Comparison of ENCODE assay signal across 11 cellular contexts in genomic region chr10:29691564-29692064, GRCh38. TPM values are rescaled to one million over a fixed set of nuclear protein-coding genes. Genes with fewer than 3 reads are reported as not detected.
DNase-seq lines count a peak whose midpoint lies in the region; ATAC-seq and TF ChIP-seq lines count a peak whose summit lies in the region.
"Had no signal": no experiment of that assay in that cellular context is flagged by ENCODE, and none has a peak within 500 bp of the region (broad histone marks: within the 10 kb centered on the region; RNA-seq: fewer than 3 reads in every experiment).

No MANE protein-coding gene starts in this region.

- H3K4me1 ChIP-seq in GM23338 (ENCODE audit: insufficient read depth) = peaks cover 41% of the 10 kb centered on the region
- peaks cover 31% of the 10 kb centered on the region for H3K4me1 ChIP-seq in adipocyte (ENCODE audit: control insufficient read depth, insufficient read depth, low read length)
- no peaks in the 10 kb centered on the region for H3K4me1 ChIP-seq in HAP-1

- no peak for TF ChIP-seq POLR2A in erythroblast (IDR thresholded peaks at IDR 0.05; ENCODE audit: low read length)

- H3K27me3 ChIP-seq in GM23338 (ENCODE audit: insufficient read depth) (no peaks in the 10 kb centered on the region), adipocyte (replicated peaks; ENCODE audit: control insufficient read depth, insufficient read depth, low read length) (no peaks in the 10 kb centered on the region), HAP-1 (ENCODE audit: low read depth) (no peaks in the 10 kb centered on the region)
- H3K27me3 ChIP-seq: right lobe of liver had no signal

- no peaks in the 10 kb centered on the region for H3F3A ChIP-seq in GM23338 (replicated peaks; ENCODE audit: low read depth)

- H3K4me2 ChIP-seq in GM23338 = 0 out of 2 replicates have a peak overlapping the region, but pooled peaks have one; percentile 19

- in situ Hi-C loops in HAP-1 (cut with MboI; ENCODE audit: low sequenced_read_pairs) = no loop called here

- H3K4me1 Mint-ChIP-seq in GM23338 = peaks cover 52% of the 10 kb centered on the region

- peak overlapping the region; percentile 27 for H3K9ac ChIP-seq in adipocyte (ENCODE audit: low read length)

- H3K36me3 ChIP-seq in GM23338 (ENCODE audit: insufficient read depth) (no peaks in the 10 kb centered on the region; the same call in 1 of the 2 replicates), adipocyte (ENCODE audit: control insufficient read depth, insufficient read depth, low read length, severe bottlenecking) (no peaks in the 10 kb centered on the region), HAP-1 (replicated peaks) (no peaks in the 10 kb centered on the region; the same call in 1 of the 2 replicates)
- H3K36me3 ChIP-seq: right lobe of liver had no signal

- ATAC-seq in GM23338 (peak; percentile 10; the same call in 1 of the 3 replicates), left ventricle myocardium superior (peak; percentile 85), HG03025 (IDR thresholded peaks at IDR 0.05; ENCODE audit: low FRiP score, unreplicated experiment) (no peak)

- no peak for TF ChIP-seq CTCF in GM23338 (conservative IDR thresholded peaks at IDR 0.05; ENCODE audit: low read depth in 2 of 2)

- intact Hi-C loops in left ventricle myocardium superior (cut with micrococcal nuclease) = no loop called here

- peaks cover 5% of the 10 kb centered on the region for H3K27me3 Mint-ChIP-seq in GM23338 (ENCODE audit: insufficient read depth, low read depth, poor library complexity)
- H3K27me3 Mint-ChIP-seq: dendritic cell treated with granulocyte-macrophage colony-stimulating factor and Interleukin-4, amounts not matched to agents 40 ng/mL and 50 ng/mL, for 4 days had no signal

- no peaks in the 10 kb centered on the region for H3K79me2 ChIP-seq in GM23338 (replicated peaks; ENCODE audit: insufficient read depth)

- no peak overlapping the region; the same call in 2 of the 3 replicates for H3K4me3 Mint-ChIP-seq in GM23338
- H3K4me3 Mint-ChIP-seq: dendritic cell treated with granulocyte-macrophage colony-stimulating factor and Interleukin-4, amounts not matched to agents 40 ng/mL and 50 ng/mL, for 4 days had no signal

- H3K36me3 Mint-ChIP-seq in GM23338 (ENCODE audit: low read depth) = peaks cover 8% of the 10 kb centered on the region

- H3K9me3 ChIP-seq in adipocyte (ENCODE audit: control insufficient read depth, low read length) = no peaks in the 10 kb centered on the region
- H3K9me3 ChIP-seq in HAP-1 = no peaks in the 10 kb centered on the region
- H3K9me3 ChIP-seq: right lobe of liver had no signal

- no peaks in the 10 kb centered on the region for H4K20me1 ChIP-seq in GM23338 (replicated peaks; ENCODE audit: insufficient read depth)

- H3K27ac Mint-ChIP-seq in GM23338 = peak overlapping the region; percentile 49
- H3K27ac Mint-ChIP-seq: dendritic cell treated with granulocyte-macrophage colony-stimulating factor and Interleukin-4, amounts not matched to agents 40 ng/mL and 50 ng/mL, for 4 days had no signal

- no peak for DNase-seq in GM23338 (ENCODE audit: low spot score)
- no peak for DNase-seq in adipocyte (ENCODE audit: low read depth)
- no peak for DNase-seq in left ventricle myocardium superior
- no peak for DNase-seq in erythroblast (lab: John Stamatoyannopoulos, UW)
- DNase-seq in activated naive CD4-positive, alpha-beta T cell (lab: John Stamatoyannopoulos, UW) = no peak
- DNase-seq in HAP-1 (ENCODE audit: low spot score in 2 of 2) = no peak
- DNase-seq: NCI-H1105 treated with DMSO at 0.1 percent for 48 hours, right lobe of liver had no signal

- no peaks in the 10 kb centered on the region for H3K9me2 ChIP-seq in GM23338 (ENCODE audit: insufficient read depth)

- no peak overlapping the region for H2AFZ ChIP-seq in GM23338

- H3K27ac ChIP-seq in GM23338 (ENCODE audit: low read depth) (peak overlapping the region; percentile 87), skin epidermis (peak overlapping the region in 18 of 21 experiments; percentile 2 to 76 (median 54))
- H3K27ac ChIP-seq: right lobe of liver had no signal

- no peak overlapping the region for H3K4me3 ChIP-seq in GM23338
- H3K4me3 ChIP-seq in adipocyte (ENCODE audit: low read length) = peak overlapping the region; percentile 62
- peak overlapping the region in 1 of 7 experiments; percentile 7 for H3K4me3 ChIP-seq in skin epidermis
- no peak overlapping the region for H3K4me3 ChIP-seq in HAP-1
- H3K4me3 ChIP-seq: right lobe of liver had no signal

- H3K9me3 Mint-ChIP-seq in GM23338 = peaks cover 12% of the 10 kb centered on the region; the same call in 2 of the 3 replicates
- H3K9me3 Mint-ChIP-seq: dendritic cell treated with granulocyte-macrophage colony-stimulating factor and Interleukin-4, amounts not matched to agents 40 ng/mL and 50 ng/mL, for 4 days had no signal

TF ChIP-seq in GM23338, 12 proteins besides CTCF, POLR2A, EP300 and RAD21 (continues in another document):
- no peak for TF ChIP-seq EZH2phosphoT487 (IDR thresholded peaks at IDR 0.05; ENCODE audit: unreplicated experiment)
- TF ChIP-seq CREB1 (CRISPR knock-in tag; IDR thresholded peaks at IDR 0.05; ENCODE audit: low read depth) = no peak
- no peak for TF ChIP-seq STAT1 (IDR thresholded peaks at IDR 0.05; ENCODE audit: unreplicated experiment)
- no peak for TF ChIP-seq EZH2 (IDR thresholded peaks at IDR 0.05; ENCODE audit: low read depth, unreplicated experiment)
- TF ChIP-seq JUNB (IDR thresholded peaks at IDR 0.05; ENCODE audit: unreplicated experiment) = no peak
- no peak for TF ChIP-seq NANOG (IDR thresholded peaks at IDR 0.05; ENCODE audit: borderline replicate concordance)
- TF ChIP-seq, protein P1, sequence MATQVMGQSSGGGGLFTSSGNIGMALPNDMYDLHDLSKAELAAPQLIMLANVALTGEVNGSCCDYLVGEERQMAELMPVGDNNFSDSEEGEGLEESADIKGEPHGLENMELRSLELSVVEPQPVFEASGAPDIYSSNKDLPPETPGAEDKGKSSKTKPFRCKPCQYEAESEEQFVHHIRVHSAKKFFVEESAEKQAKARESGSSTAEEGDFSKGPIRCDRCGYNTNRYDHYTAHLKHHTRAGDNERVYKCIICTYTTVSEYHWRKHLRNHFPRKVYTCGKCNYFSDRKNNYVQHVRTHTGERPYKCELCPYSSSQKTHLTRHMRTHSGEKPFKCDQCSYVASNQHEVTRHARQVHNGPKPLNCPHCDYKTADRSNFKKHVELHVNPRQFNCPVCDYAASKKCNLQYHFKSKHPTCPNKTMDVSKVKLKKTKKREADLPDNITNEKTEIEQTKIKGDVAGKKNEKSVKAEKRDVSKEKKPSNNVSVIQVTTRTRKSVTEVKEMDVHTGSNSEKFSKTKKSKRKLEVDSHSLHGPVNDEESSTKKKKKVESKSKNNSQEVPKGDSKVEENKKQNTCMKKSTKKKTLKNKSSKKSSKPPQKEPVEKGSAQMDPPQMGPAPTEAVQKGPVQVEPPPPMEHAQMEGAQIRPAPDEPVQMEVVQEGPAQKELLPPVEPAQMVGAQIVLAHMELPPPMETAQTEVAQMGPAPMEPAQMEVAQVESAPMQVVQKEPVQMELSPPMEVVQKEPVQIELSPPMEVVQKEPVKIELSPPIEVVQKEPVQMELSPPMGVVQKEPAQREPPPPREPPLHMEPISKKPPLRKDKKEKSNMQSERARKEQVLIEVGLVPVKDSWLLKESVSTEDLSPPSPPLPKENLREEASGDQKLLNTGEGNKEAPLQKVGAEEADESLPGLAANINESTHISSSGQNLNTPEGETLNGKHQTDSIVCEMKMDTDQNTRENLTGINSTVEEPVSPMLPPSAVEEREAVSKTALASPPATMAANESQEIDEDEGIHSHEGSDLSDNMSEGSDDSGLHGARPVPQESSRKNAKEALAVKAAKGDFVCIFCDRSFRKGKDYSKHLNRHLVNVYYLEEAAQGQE (IDR thresholded peaks at IDR 0.05; ENCODE audit: unreplicated experiment) = no peak
- TF ChIP-seq ZNF331 (CRISPR knock-in tag; IDR thresholded peaks at IDR 0.05; ENCODE audit: low read depth) = no peak
- TF ChIP-seq ZNF114 (CRISPR knock-in tag; IDR thresholded peaks at IDR 0.05) = no peak
- TF ChIP-seq, protein P2, sequence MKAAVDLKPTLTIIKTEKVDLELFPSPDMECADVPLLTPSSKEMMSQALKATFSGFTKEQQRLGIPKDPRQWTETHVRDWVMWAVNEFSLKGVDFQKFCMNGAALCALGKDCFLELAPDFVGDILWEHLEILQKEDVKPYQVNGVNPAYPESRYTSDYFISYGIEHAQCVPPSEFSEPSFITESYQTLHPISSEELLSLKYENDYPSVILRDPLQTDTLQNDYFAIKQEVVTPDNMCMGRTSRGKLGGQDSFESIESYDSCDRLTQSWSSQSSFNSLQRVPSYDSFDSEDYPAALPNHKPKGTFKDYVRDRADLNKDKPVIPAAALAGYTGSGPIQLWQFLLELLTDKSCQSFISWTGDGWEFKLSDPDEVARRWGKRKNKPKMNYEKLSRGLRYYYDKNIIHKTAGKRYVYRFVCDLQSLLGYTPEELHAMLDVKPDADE (IDR thresholded peaks at IDR 0.05) = no peak
- TF ChIP-seq POLR2AphosphoS5 (IDR thresholded peaks at IDR 0.05; ENCODE audit: low read depth) = no peak

RNA-seq across cellular contexts. Expression of gene SVIL, which starts 56.8 kb away (rescaled TPM):
- 7.8 and 8.8 TPM in 2 replicates for total RNA-seq in GM23338 (2014; rRNA removed; shearing (Covaris generic))
- 23.9 and 34.9 TPM in 2 replicates for polyA plus RNA-seq in GM23338 (2016; fragmentation: Nextera tagmentation; extraction: Ambion mirVana)
- 302 TPM for total RNA-seq in left ventricle myocardium superior

Comparison
In these comparisons a context has a peak if more than half of its experiments do, and no peak if none do; other contexts are left out.
1. RNA of gene SVIL, which starts 56.8 kb away (total RNA-seq): 302 TPM in left ventricle myocardium superior (single experiment); 7.8 to 8.8 TPM in GM23338; every median in the first group is over 10 times any median in the second.